11 cellular contexts compared by ENCODE assay signal in the genomic region with DNA sequence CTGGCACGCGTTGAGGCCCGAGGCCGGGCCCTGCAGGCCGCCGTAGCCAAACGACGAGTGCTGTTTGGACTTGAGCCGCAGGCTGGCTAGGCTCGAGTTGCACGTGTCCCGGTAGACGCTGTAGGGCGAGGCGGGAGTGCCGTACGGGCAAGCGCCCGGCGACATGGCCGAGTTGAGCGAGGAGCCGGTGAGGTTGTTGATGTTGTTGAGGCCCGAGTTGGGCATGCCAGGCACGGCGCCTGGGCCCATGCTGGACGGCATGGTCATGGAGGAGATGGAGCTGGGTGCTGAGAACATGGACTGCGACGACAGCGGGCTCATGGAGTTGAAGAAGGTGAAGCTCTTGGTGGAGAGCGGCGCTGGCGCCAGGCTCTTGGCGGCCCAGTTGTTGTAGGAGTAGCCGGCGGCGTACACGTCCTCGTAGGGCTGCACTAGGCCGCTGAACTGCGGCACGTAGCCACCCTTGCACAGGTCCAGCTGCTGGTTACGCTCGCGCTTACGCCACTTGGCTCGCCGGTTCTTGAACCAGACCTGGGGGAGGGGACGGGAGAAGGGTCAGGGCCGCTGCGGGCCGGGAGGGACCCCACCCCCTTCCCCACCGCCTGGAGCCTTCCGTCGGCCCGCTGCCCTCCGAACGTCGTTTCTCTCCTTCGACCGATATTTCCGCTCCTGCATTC. TPM values are rescaled to one million over a fixed set of nuclear protein-coding genes. Genes with fewer than 3 reads are reported as not detected.
DNase-seq lines count a peak whose midpoint lies in the region; ATAC-seq and TF ChIP-seq lines count a peak whose summit lies in the region.
"Had no signal": no experiment of that assay in that cellular context is flagged by ENCODE, and none has a peak within 500 bp of the region (broad histone marks: within the 10 kb centered on the region; RNA-seq: fewer than 3 reads in every experiment).

No MANE protein-coding gene starts in this region.

- intact Hi-C loops in breast epithelium (cut with DNase I; ENCODE audit: low total_unique reads), result loop anchor here (5.0 kb wide), 1 partner anchor 1103 kb away; the partner anchor contains the start of gene SMAD5

- H3K27ac Mint-ChIP-seq in naive B cell, result peak overlapping the region in 5 of 6 donors; percentile 71 to 97 (median 80)

- H3K27me3 ChIP-seq in MG63 (no peaks in the 10 kb centered on the region), esophagus (ENCODE audit: control insufficient read depth in 1 of 2, insufficient read depth in 2 of 2, low read length in 2 of 2) (no peaks in the 10 kb centered on the region), breast epithelium (peaks cover 7 to 69% of the 10 kb centered on the region in 2 donors)

- TF ChIP-seq CTCF in breast epithelium (IDR thresholded peaks at IDR 0.05), result no peak

- peaks cover 37 to 50% (median 46%) of the 10 kb centered on the region in 3 donors for H3K4me1 Mint-ChIP-seq in naive B cell

- H3K4me3 ChIP-seq in MG63, result peak overlapping the region; percentile 95
- H3K4me3 ChIP-seq in esophagus (ENCODE audit: low read depth in 1 of 2, low read length in 2 of 2), result peak overlapping the region; percentile 63 to 83
- H3K4me3 ChIP-seq in breast epithelium, result peak overlapping the region in 1 of 3 donors; percentile 2

- H3K27ac ChIP-seq in esophagus (ENCODE audit: low read depth in 2 of 2, low read length in 1 of 2) (peak overlapping the region; percentile 96 to 99), breast epithelium (no peak overlapping the region)

- peaks cover 92% of the 10 kb centered on the region for H3K36me3 ChIP-seq in MG63
- peaks cover 0 to 49% of the 10 kb centered on the region in 2 donors for H3K36me3 ChIP-seq in esophagus (ENCODE audit: control insufficient read depth in 2 of 2, insufficient read depth in 2 of 2, low read length in 1 of 2)
- no peaks in the 10 kb centered on the region for H3K36me3 ChIP-seq in breast epithelium

- H3K9me3 ChIP-seq in MG63, result no peaks in the 10 kb centered on the region; the same call in 1 of the 2 replicates
- peaks cover 0 to 3% of the 10 kb centered on the region in 2 donors for H3K9me3 ChIP-seq in esophagus (ENCODE audit: control insufficient read depth in 2 of 2, insufficient read depth in 1 of 2, low read depth in 1 of 2, low read length in 1 of 2)
- H3K9me3 ChIP-seq in breast epithelium, result no peaks in the 10 kb centered on the region

- peaks cover 2 to 13% (median 7%) of the 10 kb centered on the region in 7 donors for H3K9me3 Mint-ChIP-seq in naive B cell

- no peak for TF ChIP-seq POLR2A in breast epithelium (IDR thresholded peaks at IDR 0.05)

- H3K4me1 ChIP-seq in esophagus (ENCODE audit: control insufficient read depth in 2 of 2, insufficient read depth in 2 of 2, low read length in 1 of 2) (peaks cover 6 to 14% of the 10 kb centered on the region in 2 donors), breast epithelium (peaks cover 13 to 17% of the 10 kb centered on the region in 2 donors)

- DNase-seq in ELF-1 (ENCODE audit: low read depth, low spot score) (peak; percentile 86), MG63 (no peak), naive B cell (no peak), breast epithelium (ENCODE audit: low spot score in 2 of 2) (no peak), GM03348 (ENCODE audit: low spot score) (no peak)
- DNase-seq: amygdala; CD8-positive, alpha-beta memory T cell; substantia nigra had no signal

- H3K4me3 Mint-ChIP-seq in naive B cell, result peak overlapping the region; percentile 16 to 76 (median 68)

- WGBS in esophagus, 2 donors, result 14 to 20% methylated on average over 52 to 62 of the region's 62 CpGs

- H3K36me3 Mint-ChIP-seq in naive B cell, result peaks cover 0 to 23% of the 10 kb centered on the region in 2 donors
- H3K36me3 Mint-ChIP-seq: CD8-positive, alpha-beta memory T cell had no signal

- ATAC-seq in naive B cell (ENCODE audit: low read depth in 2 of 2) (no peak), HG02588 (IDR thresholded peaks at IDR 0.05; ENCODE audit: unreplicated experiment) (no peak), GM19351 (IDR thresholded peaks at IDR 0.05; ENCODE audit: unreplicated experiment) (no peak)

- H3K27me3 Mint-ChIP-seq in naive B cell, result peaks cover 63 to 82% (median 79%) of the 10 kb centered on the region in 3 donors

RNA-seq across cellular contexts. Expression of gene PITX1, which starts 5.1 kb away (rescaled TPM):
- 217 and 372 TPM in 2 replicates for total RNA-seq in MG63 (2014; rRNA removed; shearing (Covaris generic); ENCODE audit: low replicate concordance)
- polyA plus RNA-seq in esophagus (100 to 1,000 TPM; 485 to 519 TPM), naive B cell (ENCODE audit: low read depth in 6 of 6) (not detected)
- 1 to 10 TPM in 1 of 3 donors, under 1 TPM in 2; 0.15 to 2.1 (median 0.33) TPM for total RNA-seq in breast epithelium
- total RNA-seq: CD8-positive, alpha-beta memory T cell had no signal
- polyA plus RNA-seq: CD8-positive, alpha-beta memory T cell had no signal

Comparison
In these comparisons a context has a peak if more than half of its experiments do, and no peak if none do; other contexts are left out.
1. H3K27ac ChIP-seq: peak in esophagus (2 of 2); none in breast epithelium (0 of 2).
2. RNA of gene PITX1, which starts 5.1 kb away (total RNA-seq): 217 to 372 TPM in MG63; 0.15 to 2.1 TPM in breast epithelium; every median in the first group is over 10 times any median in the second.